Comparison of ENCODE assay signal across 9 cellular contexts in the genomic region with DNA sequence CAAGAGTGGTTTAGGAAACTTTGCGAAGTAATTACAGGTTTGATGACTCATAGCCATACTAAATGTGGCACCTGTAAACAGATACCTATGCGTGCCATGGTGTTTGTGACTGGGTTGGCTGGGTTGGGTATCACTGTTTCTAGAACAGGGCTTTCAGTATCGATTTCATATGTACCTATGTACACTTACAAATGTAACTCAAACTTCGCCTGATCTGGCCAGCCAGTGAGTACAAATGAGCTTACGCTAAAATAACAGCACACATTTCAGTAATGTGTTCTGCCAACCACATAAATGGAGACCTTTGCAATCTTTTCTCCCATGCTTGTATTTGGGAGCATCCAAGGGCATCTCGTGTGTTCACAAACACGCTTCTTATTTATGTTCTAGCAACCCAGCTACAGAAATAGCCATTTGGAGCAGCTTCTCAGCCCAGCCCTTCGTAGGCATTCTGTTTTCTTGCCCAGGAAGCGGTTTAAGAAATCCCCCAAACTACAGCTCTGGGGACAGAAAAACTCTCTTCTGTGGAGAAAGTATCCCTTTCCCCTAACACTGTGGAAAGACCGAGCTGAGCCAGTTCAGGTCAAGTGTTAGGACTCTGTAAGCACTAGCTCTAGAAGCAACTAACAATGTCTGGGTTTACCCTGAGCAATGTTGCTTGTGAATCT. TPM values are rescaled to one million over a fixed set of nuclear protein-coding genes. Genes with fewer than 3 reads are reported as not detected.
A peak's percentile ranks its signal among the peaks of the same experiment; 100 is the strongest.
DNase-seq lines count a peak whose midpoint lies in the region; ATAC-seq, FAIRE-seq and TF ChIP-seq lines count a peak whose summit lies in the region.
"Had no signal": no experiment of that assay in that cellular context is flagged by ENCODE, and none has a peak within 500 bp of the region (broad histone marks: within the 10 kb centered on the region; RNA-seq: fewer than 3 reads in every experiment).

No MANE protein-coding gene starts in this region.

- peaks cover 22 to 57% (median 34%) of the 10 kb centered on the region in 4 donors for H3K4me1 Mint-ChIP-seq in CD4-positive, CD25-positive, alpha-beta regulatory T cell
- peaks cover 50% of the 10 kb centered on the region for H3K4me1 Mint-ChIP-seq in activated T-cell treated with anti-CD3 and anti-CD28 coated beads, Interleukin-2, amount 50 U/mL, for 4 hours (ENCODE audit: low read depth)
- H3K4me1 Mint-ChIP-seq in glutamatergic neuron (ENCODE audit: low read depth, unreplicated experiment): peaks cover 22% of the 10 kb centered on the region

- H3K27ac Mint-ChIP-seq in CD4-positive, CD25-positive, alpha-beta regulatory T cell: peak overlapping the region; percentile 94 to 96 (median 95)
- H3K27ac Mint-ChIP-seq in glutamatergic neuron (ENCODE audit: unreplicated experiment): no peak overlapping the region

- no peaks in the 10 kb centered on the region for H3K9me3 ChIP-seq in CD4-positive, CD25-positive, alpha-beta regulatory T cell (ENCODE audit: control insufficient read depth in 2 of 2, low read length in 2 of 2)

- peak; percentile 96 for ATAC-seq in CD4-positive, CD25-positive, alpha-beta regulatory T cell (ENCODE audit: low read depth in 2 of 2)
- peak; percentile 96 for ATAC-seq in GM21381 (IDR thresholded peaks at IDR 0.05; ENCODE audit: unreplicated experiment)
- peak; percentile 97 for ATAC-seq in HG03571 (IDR thresholded peaks at IDR 0.05; ENCODE audit: unreplicated experiment)
- peak; percentile 90 for ATAC-seq in activated T-cell treated with anti-CD3 and anti-CD28 coated beads, Interleukin-2, amount 50 U/mL, for 4 hours

- no peak for TF ChIP-seq POLR2A in H54 (IDR thresholded peaks at IDR 0.05; ENCODE audit: low read depth, low read length)

- H3K4me3 Mint-ChIP-seq in CD4-positive, CD25-positive, alpha-beta regulatory T cell: peak overlapping the region; percentile 57 to 79 (median 64)
- no peak overlapping the region for H3K4me3 Mint-ChIP-seq in activated T-cell treated with anti-CD3 and anti-CD28 coated beads, Interleukin-2, amount 50 U/mL, for 4 hours
- H3K4me3 Mint-ChIP-seq in glutamatergic neuron (ENCODE audit: unreplicated experiment): no peak overlapping the region

- peaks cover 6% of the 10 kb centered on the region for H3K27me3 Mint-ChIP-seq in CD4-positive, CD25-positive, alpha-beta regulatory T cell
- H3K27me3 Mint-ChIP-seq in activated T-cell treated with anti-CD3 and anti-CD28 coated beads, Interleukin-2, amount 50 U/mL, for 4 hours (ENCODE audit: low read depth): no peaks in the 10 kb centered on the region
- H3K27me3 Mint-ChIP-seq in glutamatergic neuron (ENCODE audit: unreplicated experiment): no peaks in the 10 kb centered on the region

- no peaks in the 10 kb centered on the region for H3K27me3 ChIP-seq in CD4-positive, CD25-positive, alpha-beta regulatory T cell (ENCODE audit: control insufficient read depth, insufficient read depth, low read length)

- DNase-seq in CD4-positive, CD25-positive, alpha-beta regulatory T cell: peak; percentile 45 to 97 (median 80)
- DNase-seq in activated T-cell treated with anti-CD3 and anti-CD28 coated beads, Interleukin-2, amount 50 U/mL, for 4 hours: peak; percentile 29
- no peak for DNase-seq in H54 (ENCODE audit: insufficient read length, low spot score)
- DNase-seq in glutamatergic neuron: no peak
- no peak for DNase-seq in T1000 (lab: John Stamatoyannopoulos, UW)

- TF ChIP-seq CTCF in glutamatergic neuron (IDR thresholded peaks at IDR 0.05; ENCODE audit: partially characterized antibody, unreplicated experiment): no peak

- H3K4me1 ChIP-seq in CD4-positive, CD25-positive, alpha-beta regulatory T cell (ENCODE audit: control insufficient read depth, insufficient read depth, low read length, poor library complexity, severe bottlenecking): peaks cover 26% of the 10 kb centered on the region

- H3K27ac ChIP-seq in CD4-positive, CD25-positive, alpha-beta regulatory T cell (ENCODE audit: insufficient read depth, low read length, poor library complexity, severe bottlenecking): peak overlapping the region; percentile 83
- peak overlapping the region in 12 of 21 experiments; percentile 3 to 80 (median 39) for H3K27ac ChIP-seq in skin epidermis
- H3K27ac ChIP-seq: C4-2B had no signal

- H3K36me3 ChIP-seq in CD4-positive, CD25-positive, alpha-beta regulatory T cell (ENCODE audit: control insufficient read depth, insufficient read depth, low read length): no peaks in the 10 kb centered on the region

- no peak for FAIRE-seq in H54 (lab: Jason Lieb, UNC)

- peaks cover 0 to 2% (median 0%) of the 10 kb centered on the region in 7 donors for H3K9me3 Mint-ChIP-seq in CD4-positive, CD25-positive, alpha-beta regulatory T cell
- H3K9me3 Mint-ChIP-seq in activated T-cell treated with anti-CD3 and anti-CD28 coated beads, Interleukin-2, amount 50 U/mL, for 4 hours: no peaks in the 10 kb centered on the region
- no peaks in the 10 kb centered on the region for H3K9me3 Mint-ChIP-seq in glutamatergic neuron (ENCODE audit: unreplicated experiment)

- H3K36me3 Mint-ChIP-seq in CD4-positive, CD25-positive, alpha-beta regulatory T cell: no peaks in the 10 kb centered on the region
- no peaks in the 10 kb centered on the region for H3K36me3 Mint-ChIP-seq in activated T-cell treated with anti-CD3 and anti-CD28 coated beads, Interleukin-2, amount 50 U/mL, for 4 hours (ENCODE audit: insufficient read depth)
- no peaks in the 10 kb centered on the region for H3K36me3 Mint-ChIP-seq in glutamatergic neuron (ENCODE audit: unreplicated experiment)

- peak overlapping the region; percentile 76 for H3K4me3 ChIP-seq in CD4-positive, CD25-positive, alpha-beta regulatory T cell (ENCODE audit: low read depth, low read length)
- no peak overlapping the region for H3K4me3 ChIP-seq in skin epidermis

RNA-seq across cellular contexts. Expression of a gene that starts 42.3 kb away (rescaled TPM):
- 21.2 TPM for total RNA-seq in CD4-positive, CD25-positive, alpha-beta regulatory T cell
- polyA plus RNA-seq in CD4-positive, CD25-positive, alpha-beta regulatory T cell: 10 to 100 TPM; 13.4 to 21.1 (median 15.5) TPM
- 10 to 100 TPM; 10.6 to 11.1 (median 11.1) TPM for total RNA-seq in activated T-cell treated with anti-CD3 and anti-CD28 coated beads, Interleukin-2, amount 50 U/mL, for 4 hours
- 7.9 TPM for total RNA-seq in glutamatergic neuron (ENCODE audit: unreplicated experiment)

Comparison
In these comparisons a context has a peak if more than half of its experiments do, and no peak if none do; other contexts are left out.
1. DNase-seq: peak in CD4-positive, CD25-positive, alpha-beta regulatory T cell (3 of 3) and activated T-cell treated with anti-CD3 and anti-CD28 coated beads, Interleukin-2, amount 50 U/mL, for 4 hours (single experiment); none in H54 (single experiment), glutamatergic neuron (single experiment) and T1000 (single experiment).
2. H3K4me3 Mint-ChIP-seq: peak in CD4-positive, CD25-positive, alpha-beta regulatory T cell (4 of 4); none in activated T-cell treated with anti-CD3 and anti-CD28 coated beads, Interleukin-2, amount 50 U/mL, for 4 hours (single experiment) and glutamatergic neuron (single experiment).
3. Peak in every context shown above with its lines, with median percentiles within 50 percentile points of each other: ATAC-seq.